ENCODE assay signal across 10 cellular contexts in genomic region chr3:46280105-46280797, GRCh38. TPM values are rescaled to one million over a fixed set of nuclear protein-coding genes. Genes with fewer than 3 reads are reported as not detected.
DNase-seq lines count a peak whose midpoint lies in the region; ATAC-seq, FAIRE-seq and TF ChIP-seq lines count a peak whose summit lies in the region.
"Had no signal": no experiment of that assay in that cellular context is flagged by ENCODE, and none has a peak within 500 bp of the region (broad histone marks: within the 10 kb centered on the region; RNA-seq: fewer than 3 reads in every experiment).

No MANE protein-coding gene starts in this region.

- TF ChIP-seq CTCF in RWPE1 (conservative IDR thresholded peaks at IDR 0.05; ENCODE audit: low read depth) = no peak

- DNase-seq in GM12892 (ENCODE audit: insufficient read length) (no peak), RWPE1 (ENCODE audit: low spot score) (peak; percentile 52), amniotic epithelial cell (ENCODE audit: low read depth) (peak; percentile 54), UCSD-AML1 (lab: John Stamatoyannopoulos, UW; ENCODE audit: unreplicated experiment) (no peak), AG20443 (ENCODE audit: low spot score) (no peak), NCI-H2029 treated with DMSO at 0.1 percent for 48 hours (lab: John Stamatoyannopoulos, UW) (no peak)
- peak in 2 of 9 donors; percentile 18 to 20 for DNase-seq in naive thymus-derived CD4-positive, alpha-beta T cell

- peak; percentile 47 for ATAC-seq in naive thymus-derived CD4-positive, alpha-beta T cell
- no peak for ATAC-seq in GM19452 (IDR thresholded peaks at IDR 0.05; ENCODE audit: unreplicated experiment)

- H3K9me3 Mint-ChIP-seq in naive thymus-derived CD4-positive, alpha-beta T cell = peaks cover 0 to 15% (median 7%) of the 10 kb centered on the region in 11 donors

- POLR2A ChIA-PET in RWPE1 (lab: Yijun Ruan, JAX; ENCODE audit: low non-redundant PET) = no interaction called here
- POLR2A ChIA-PET in naive thymus-derived CD4-positive, alpha-beta T cell (lab: Charles Lee) = no interaction called here

- peaks cover 0 to 27% (median 6%) of the 10 kb centered on the region in 5 donors for H3K36me3 Mint-ChIP-seq in naive thymus-derived CD4-positive, alpha-beta T cell

- peak; percentile 27 for FAIRE-seq in GM12892 (lab: Jason Lieb, UNC)

- H3K9me3 ChIP-seq in naive thymus-derived CD4-positive, alpha-beta T cell (ENCODE audit: control insufficient read depth in 2 of 3, low read length in 3 of 3) = no peaks in the 10 kb centered on the region
- H3K9me3 ChIP-seq: SJSA1 had no signal

- H3K4me1 ChIP-seq in naive thymus-derived CD4-positive, alpha-beta T cell (ENCODE audit: control insufficient read depth in 2 of 2, insufficient read depth in 2 of 2, low read length in 2 of 2) = peaks cover 15 to 80% of the 10 kb centered on the region in 2 donors
- H3K4me1 ChIP-seq: SJSA1 had no signal

- peak overlapping the region in 3 of 10 donors; percentile 3 to 76 (median 7) for H3K4me3 Mint-ChIP-seq in naive thymus-derived CD4-positive, alpha-beta T cell

- intact Hi-C loops in naive thymus-derived CD4-positive, alpha-beta T cell (cut with micrococcal nuclease) = loop anchor here in 1 of 2 donors (1.0 to 5.0 kb wide), 3 partner anchors 69 to 183 kb away; partner anchors contain the start of gene CCR5

- H3K27me3 ChIP-seq in naive thymus-derived CD4-positive, alpha-beta T cell (ENCODE audit: control insufficient read depth in 2 of 2, insufficient read depth in 2 of 2, low read length in 2 of 2) = no peaks in the 10 kb centered on the region
- H3K27me3 ChIP-seq: SJSA1 had no signal

- peaks cover 0 to 8% (median 0%) of the 10 kb centered on the region in 5 donors for H3K27me3 Mint-ChIP-seq in naive thymus-derived CD4-positive, alpha-beta T cell

- H3K4me1 Mint-ChIP-seq in naive thymus-derived CD4-positive, alpha-beta T cell = peaks cover 40 to 84% (median 48%) of the 10 kb centered on the region in 7 donors

- H3K27ac ChIP-seq in RWPE1 = no peak overlapping the region
- no peak overlapping the region for H3K27ac ChIP-seq in naive thymus-derived CD4-positive, alpha-beta T cell (ENCODE audit: low read depth, low read length)
- H3K27ac ChIP-seq: SJSA1 had no signal

- no peak for TF ChIP-seq POLR2A in GM12892 (IDR thresholded peaks at IDR 0.05; ENCODE audit: low read depth, low read length)

- CTCF ChIA-PET in RWPE1 (lab: Yijun Ruan, JAX) = no interaction called here
- CTCF ChIA-PET in naive thymus-derived CD4-positive, alpha-beta T cell (lab: Charles Lee) = interaction anchor here (1.4 kb wide), 1 partner anchor 90 kb away, joined by 4 read pairs; the partner anchor contains the start of gene CCR5

- no peaks in the 10 kb centered on the region for H3K36me3 ChIP-seq in naive thymus-derived CD4-positive, alpha-beta T cell (ENCODE audit: control insufficient read depth in 2 of 3, insufficient read depth in 3 of 3, low read length in 3 of 3)
- H3K36me3 ChIP-seq: SJSA1 had no signal

- peak overlapping the region in 3 of 9 donors; percentile 22 to 88 (median 65) for H3K27ac Mint-ChIP-seq in naive thymus-derived CD4-positive, alpha-beta T cell

- H3K4me3 ChIP-seq in naive thymus-derived CD4-positive, alpha-beta T cell (ENCODE audit: low read length) = no peak overlapping the region
- H3K4me3 ChIP-seq: SJSA1 had no signal

RNA-seq across cellular contexts. Expression of gene CCR3, which starts 38.0 kb away (rescaled TPM):
- 0.66 TPM for polyA plus RNA-seq in GM12892 (2012; ENCODE audit: missing spikeins)
- 1 to 10 TPM in 2 of 5 experiments, under 1 TPM in 1, not detected in 2; 0.17 to 7.4 (median 2.4) TPM for total RNA-seq in naive thymus-derived CD4-positive, alpha-beta T cell
- polyA plus RNA-seq in naive thymus-derived CD4-positive, alpha-beta T cell = not detected
- total RNA-seq: chondrocyte had no signal

Comparison
In these comparisons a context has a peak if more than half of its experiments do, and no peak if none do; other contexts are left out.
1. DNase-seq: peak in RWPE1 (single experiment) and amniotic epithelial cell (single experiment); none in GM12892 (single experiment), UCSD-AML1 (single experiment), AG20443 (single experiment) and NCI-H2029 treated with DMSO at 0.1 percent for 48 hours (single experiment).